ENCODE assay signal across 2 cellular contexts in the genomic region with DNA sequence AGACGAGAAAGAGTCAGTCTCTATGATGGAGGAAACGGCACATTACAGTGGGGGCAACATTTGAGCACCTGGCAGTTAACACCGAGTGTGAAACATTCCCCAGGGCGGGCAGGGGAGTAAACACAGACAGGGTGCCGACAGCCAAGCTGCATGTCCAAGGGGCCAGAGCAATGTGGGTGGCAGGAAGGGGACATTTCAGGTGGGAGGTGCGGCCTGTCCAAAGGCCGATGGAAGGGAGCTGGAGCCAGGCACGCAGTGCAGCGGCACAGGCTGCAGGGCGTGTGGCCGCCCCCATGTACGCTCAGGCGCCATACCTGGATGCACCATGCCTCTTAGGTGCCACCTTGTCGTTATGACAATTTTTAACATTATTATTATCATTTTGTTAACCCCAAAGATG.
A peak's percentile ranks its signal among the peaks of the same experiment; 100 is the strongest.
TF ChIP-seq lines count a peak whose summit lies in the region.

No MANE protein-coding gene starts in this region.

TF ChIP-seq in HepG2, 621 proteins besides CTCF, POLR2A, EP300 and RAD21 (continues in another document):
- TF ChIP-seq, protein P1, sequence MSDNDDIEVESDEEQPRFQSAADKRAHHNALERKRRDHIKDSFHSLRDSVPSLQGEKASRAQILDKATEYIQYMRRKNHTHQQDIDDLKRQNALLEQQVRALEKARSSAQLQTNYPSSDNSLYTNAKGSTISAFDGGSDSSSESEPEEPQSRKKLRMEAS (IDR thresholded peaks at IDR 0.05): 0 out of 2 replicates have a peak, but pooled peaks have one; percentile 26
- peak; percentile 39; the same call in 1 of the 2 replicates for TF ChIP-seq ZNF292 (CRISPR knock-in tag; IDR thresholded peaks at IDR 0.05; ENCODE audit: borderline replicate concordance, low read depth)
- peak; percentile 38; the same call in 1 of the 2 replicates for TF ChIP-seq SALL1 (CRISPR knock-in tag; IDR thresholded peaks at IDR 0.05)
- TF ChIP-seq, protein P2, sequence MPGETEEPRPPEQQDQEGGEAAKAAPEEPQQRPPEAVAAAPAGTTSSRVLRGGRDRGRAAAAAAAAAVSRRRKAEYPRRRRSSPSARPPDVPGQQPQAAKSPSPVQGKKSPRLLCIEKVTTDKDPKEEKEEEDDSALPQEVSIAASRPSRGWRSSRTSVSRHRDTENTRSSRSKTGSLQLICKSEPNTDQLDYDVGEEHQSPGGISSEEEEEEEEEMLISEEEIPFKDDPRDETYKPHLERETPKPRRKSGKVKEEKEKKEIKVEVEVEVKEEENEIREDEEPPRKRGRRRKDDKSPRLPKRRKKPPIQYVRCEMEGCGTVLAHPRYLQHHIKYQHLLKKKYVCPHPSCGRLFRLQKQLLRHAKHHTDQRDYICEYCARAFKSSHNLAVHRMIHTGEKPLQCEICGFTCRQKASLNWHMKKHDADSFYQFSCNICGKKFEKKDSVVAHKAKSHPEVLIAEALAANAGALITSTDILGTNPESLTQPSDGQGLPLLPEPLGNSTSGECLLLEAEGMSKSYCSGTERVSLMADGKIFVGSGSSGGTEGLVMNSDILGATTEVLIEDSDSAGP (CRISPR knock-in tag; IDR thresholded peaks at IDR 0.05; ENCODE audit: borderline replicate concordance): peak; percentile 23; the same call in 1 of the 2 replicates
- TF ChIP-seq, protein P3, sequence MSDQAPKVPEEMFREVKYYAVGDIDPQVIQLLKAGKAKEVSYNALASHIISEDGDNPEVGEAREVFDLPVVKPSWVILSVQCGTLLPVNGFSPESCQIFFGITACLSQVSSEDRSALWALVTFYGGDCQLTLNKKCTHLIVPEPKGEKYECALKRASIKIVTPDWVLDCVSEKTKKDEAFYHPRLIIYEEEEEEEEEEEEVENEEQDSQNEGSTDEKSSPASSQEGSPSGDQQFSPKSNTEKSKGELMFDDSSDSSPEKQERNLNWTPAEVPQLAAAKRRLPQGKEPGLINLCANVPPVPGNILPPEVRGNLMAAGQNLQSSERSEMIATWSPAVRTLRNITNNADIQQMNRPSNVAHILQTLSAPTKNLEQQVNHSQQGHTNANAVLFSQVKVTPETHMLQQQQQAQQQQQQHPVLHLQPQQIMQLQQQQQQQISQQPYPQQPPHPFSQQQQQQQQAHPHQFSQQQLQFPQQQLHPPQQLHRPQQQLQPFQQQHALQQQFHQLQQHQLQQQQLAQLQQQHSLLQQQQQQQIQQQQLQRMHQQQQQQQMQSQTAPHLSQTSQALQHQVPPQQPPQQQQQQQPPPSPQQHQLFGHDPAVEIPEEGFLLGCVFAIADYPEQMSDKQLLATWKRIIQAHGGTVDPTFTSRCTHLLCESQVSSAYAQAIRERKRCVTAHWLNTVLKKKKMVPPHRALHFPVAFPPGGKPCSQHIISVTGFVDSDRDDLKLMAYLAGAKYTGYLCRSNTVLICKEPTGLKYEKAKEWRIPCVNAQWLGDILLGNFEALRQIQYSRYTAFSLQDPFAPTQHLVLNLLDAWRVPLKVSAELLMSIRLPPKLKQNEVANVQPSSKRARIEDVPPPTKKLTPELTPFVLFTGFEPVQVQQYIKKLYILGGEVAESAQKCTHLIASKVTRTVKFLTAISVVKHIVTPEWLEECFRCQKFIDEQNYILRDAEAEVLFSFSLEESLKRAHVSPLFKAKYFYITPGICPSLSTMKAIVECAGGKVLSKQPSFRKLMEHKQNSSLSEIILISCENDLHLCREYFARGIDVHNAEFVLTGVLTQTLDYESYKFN (CRISPR knock-in tag; conservative IDR thresholded peaks at IDR 0.05): 0 out of 2 replicates have a peak, but pooled peaks have one; percentile 25
- TF ChIP-seq, protein P4, sequence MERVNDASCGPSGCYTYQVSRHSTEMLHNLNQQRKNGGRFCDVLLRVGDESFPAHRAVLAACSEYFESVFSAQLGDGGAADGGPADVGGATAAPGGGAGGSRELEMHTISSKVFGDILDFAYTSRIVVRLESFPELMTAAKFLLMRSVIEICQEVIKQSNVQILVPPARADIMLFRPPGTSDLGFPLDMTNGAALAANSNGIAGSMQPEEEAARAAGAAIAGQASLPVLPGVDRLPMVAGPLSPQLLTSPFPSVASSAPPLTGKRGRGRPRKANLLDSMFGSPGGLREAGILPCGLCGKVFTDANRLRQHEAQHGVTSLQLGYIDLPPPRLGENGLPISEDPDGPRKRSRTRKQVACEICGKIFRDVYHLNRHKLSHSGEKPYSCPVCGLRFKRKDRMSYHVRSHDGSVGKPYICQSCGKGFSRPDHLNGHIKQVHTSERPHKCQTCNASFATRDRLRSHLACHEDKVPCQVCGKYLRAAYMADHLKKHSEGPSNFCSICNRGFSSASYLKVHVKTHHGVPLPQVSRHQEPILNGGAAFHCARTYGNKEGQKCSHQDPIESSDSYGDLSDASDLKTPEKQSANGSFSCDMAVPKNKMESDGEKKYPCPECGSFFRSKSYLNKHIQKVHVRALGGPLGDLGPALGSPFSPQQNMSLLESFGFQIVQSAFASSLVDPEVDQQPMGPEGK (CRISPR knock-in tag; IDR thresholded peaks at IDR 0.05): peak; percentile 45; the same call in 1 of the 2 replicates
- TF ChIP-seq HES4 (CRISPR knock-in tag; IDR thresholded peaks at IDR 0.05; ENCODE audit: borderline replicate concordance): 0 out of 2 replicates have a peak, but pooled peaks have one; percentile 28
- TF ChIP-seq KMT2B (CRISPR knock-in tag; IDR thresholded peaks at IDR 0.05): no peak
- peak; percentile 17 for TF ChIP-seq YY1 (IDR thresholded peaks at IDR 0.05; ENCODE audit: insufficient read depth, insufficient replicate concordance, low read depth, low read length)
- TF ChIP-seq HNRNPLL (IDR thresholded peaks at IDR 0.05; ENCODE audit: low read depth, low read length, poor library complexity, severe bottlenecking): no peak
- no peak for TF ChIP-seq ZNF598 (CRISPR knock-in tag; IDR thresholded peaks at IDR 0.05; ENCODE audit: borderline replicate concordance)
- TF ChIP-seq TEAD3 (CRISPR knock-in tag; optimal IDR thresholded peaks at IDR 0.05; ENCODE audit: borderline replicate concordance): peak; percentile 39
- TF ChIP-seq, protein P5, sequence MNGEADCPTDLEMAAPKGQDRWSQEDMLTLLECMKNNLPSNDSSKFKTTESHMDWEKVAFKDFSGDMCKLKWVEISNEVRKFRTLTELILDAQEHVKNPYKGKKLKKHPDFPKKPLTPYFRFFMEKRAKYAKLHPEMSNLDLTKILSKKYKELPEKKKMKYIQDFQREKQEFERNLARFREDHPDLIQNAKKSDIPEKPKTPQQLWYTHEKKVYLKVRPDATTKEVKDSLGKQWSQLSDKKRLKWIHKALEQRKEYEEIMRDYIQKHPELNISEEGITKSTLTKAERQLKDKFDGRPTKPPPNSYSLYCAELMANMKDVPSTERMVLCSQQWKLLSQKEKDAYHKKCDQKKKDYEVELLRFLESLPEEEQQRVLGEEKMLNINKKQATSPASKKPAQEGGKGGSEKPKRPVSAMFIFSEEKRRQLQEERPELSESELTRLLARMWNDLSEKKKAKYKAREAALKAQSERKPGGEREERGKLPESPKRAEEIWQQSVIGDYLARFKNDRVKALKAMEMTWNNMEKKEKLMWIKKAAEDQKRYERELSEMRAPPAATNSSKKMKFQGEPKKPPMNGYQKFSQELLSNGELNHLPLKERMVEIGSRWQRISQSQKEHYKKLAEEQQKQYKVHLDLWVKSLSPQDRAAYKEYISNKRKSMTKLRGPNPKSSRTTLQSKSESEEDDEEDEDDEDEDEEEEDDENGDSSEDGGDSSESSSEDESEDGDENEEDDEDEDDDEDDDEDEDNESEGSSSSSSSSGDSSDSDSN (CRISPR knock-in tag; IDR thresholded peaks at IDR 0.05): peak; percentile 31; the same call in 1 of the 2 replicates
- no peak for TF ChIP-seq PCBP1 (IDR thresholded peaks at IDR 0.05; ENCODE audit: borderline replicate concordance, low read depth, low read length)
- TF ChIP-seq RBAK (CRISPR knock-in tag; IDR thresholded peaks at IDR 0.05): peak; percentile 77; the same call in 1 of the 2 replicates
- no peak for TF ChIP-seq ZNF816 (CRISPR knock-in tag; IDR thresholded peaks at IDR 0.05; ENCODE audit: borderline replicate concordance)

TF ChIP-seq in H1, 55 proteins besides CTCF, POLR2A, EP300 and RAD21:
- TF ChIP-seq PHF8 (conservative IDR thresholded peaks at IDR 0.05; ENCODE audit: low read depth, low read length): no peak
TF ChIP-seq in H1: peak in this region for 0.
